In genomic region chr2:226155476-226155875, GRCh38 we compare ENCODE assay signal across 18 cellular contexts.
"Had no signal": no experiment of that assay in that cellular context is flagged by ENCODE, and none has a peak within 500 bp of the region (broad histone marks: within the 10 kb centered on the region; RNA-seq: fewer than 3 reads in every experiment).

No MANE protein-coding gene starts in this region.

- H3K79me2 ChIP-seq: hepatocyte had no signal

- H3K4me3 Mint-ChIP-seq: naive thymus-derived CD4-positive, alpha-beta T cell; T-cell had no signal

- H3K4me1 Mint-ChIP-seq: naive thymus-derived CD4-positive, alpha-beta T cell; T-cell had no signal

- H3K27ac ChIP-seq: adrenal gland, coronary artery, epithelial cell of prostate, hepatocyte, sigmoid colon, WERI-Rb-1 had no signal

- H3K9me3 Mint-ChIP-seq: naive thymus-derived CD4-positive, alpha-beta T cell; T-cell had no signal

- H3K27ac Mint-ChIP-seq: naive thymus-derived CD4-positive, alpha-beta T cell; T-cell had no signal

- H2AFZ ChIP-seq: hepatocyte had no signal

- H3K4me2 ChIP-seq: hepatocyte had no signal

- H3K4me1 ChIP-seq: adrenal gland, sigmoid colon had no signal

- H3K36me3 ChIP-seq: adrenal gland, sigmoid colon, WERI-Rb-1 had no signal

- ATAC-seq: left ventricle myocardium superior; naive thymus-derived CD4-positive, alpha-beta T cell; T-cell had no signal

- H3K9me3 ChIP-seq: adrenal gland, sigmoid colon had no signal

- H3K4me3 ChIP-seq: adrenal gland, coronary artery, hepatocyte, sigmoid colon had no signal

- DNase-seq: activated CD4-positive, alpha-beta T cell treated with anti-CD3 and anti-CD28 coated beads, Interleukin-2, amount 50 U/mL, for 1 hour; activated naive CD4-positive, alpha-beta T cell treated with anti-CD3 and anti-CD28 coated beads, Interleukin-2, amount 50 U/mL, for 16 hours; activated T-cell treated with anti-CD3 and anti-CD28 coated beads for 4 hours; adrenal gland; central memory CD4-positive, alpha-beta T cell; effector CD4-positive, alpha-beta T cell; kidney; left ventricle myocardium superior; naive thymus-derived CD4-positive, alpha-beta T cell; sigmoid colon; stimulated activated CD4-positive, alpha-beta T cell treated with anti-CD3 and anti-CD28 coated beads, Interleukin-12 subunit alpha, Interleukin-12 subunit beta, amount 100 ng/mL, for 4 hours; stimulated activated naive CD4-positive, alpha-beta T cell treated with Interleukin-2 at 50 U/mL for 16 hours; T-cell; T1000; WERI-Rb-1 had no signal

- H3K27me3 ChIP-seq: adrenal gland, hepatocyte, sigmoid colon had no signal

- H3K36me3 Mint-ChIP-seq: naive thymus-derived CD4-positive, alpha-beta T cell; T-cell had no signal
